ENCODE assay signal across 16 cellular contexts in genomic region chr2:120398051-120398960, GRCh38. TPM values are rescaled to one million over a fixed set of nuclear protein-coding genes. Genes with fewer than 3 reads are reported as not detected.
DNase-seq lines count a peak whose midpoint lies in the region; ATAC-seq, FAIRE-seq and TF ChIP-seq lines count a peak whose summit lies in the region.
"Had no signal": no experiment of that assay in that cellular context is flagged by ENCODE, and none has a peak within 500 bp of the region (broad histone marks: within the 10 kb centered on the region; RNA-seq: fewer than 3 reads in every experiment).

No MANE protein-coding gene starts in this region.

- ATAC-seq in HG03039 (IDR thresholded peaks at IDR 0.05; ENCODE audit: unreplicated experiment) = no peak

- no peak overlapping the region for H3K27ac ChIP-seq in coronary artery
- no peak overlapping the region for H3K27ac ChIP-seq in neuronal stem cell (replicated peaks; ENCODE audit: low read length)

- H3K4me3 ChIP-seq in AG10803 (ENCODE audit: low read length) = no peak overlapping the region
- H3K4me3 ChIP-seq in coronary artery = no peak overlapping the region
- H3K4me3 ChIP-seq in neuronal stem cell (ENCODE audit: low read length in 2 of 2) = no peak overlapping the region

- H2BK15ac ChIP-seq in neuronal stem cell (ENCODE audit: low read length) = no peak overlapping the region

- no peak for TF ChIP-seq POLR2A in GM12892 (IDR thresholded peaks at IDR 0.05; ENCODE audit: low read depth, low read length)

- H3K4ac ChIP-seq in neuronal stem cell (ENCODE audit: low read length) = peak overlapping the region; percentile 32

- peak overlapping the region; percentile 79 for H3K14ac ChIP-seq in neuronal stem cell (ENCODE audit: low read length)

- no peak overlapping the region for H4K8ac ChIP-seq in neuronal stem cell (ENCODE audit: low read depth, low read length)

- FAIRE-seq in GM12892 (lab: Jason Lieb, UNC) = no peak
- FAIRE-seq: islet of Langerhans, TTC549 had no signal

- H2AK5ac ChIP-seq in neuronal stem cell (ENCODE audit: low read depth, low read length) = peak overlapping the region; percentile 63

- H2AFZ ChIP-seq in neuronal stem cell (ENCODE audit: low read length) = no peak overlapping the region

- H3K4me2 ChIP-seq in neuronal stem cell (ENCODE audit: insufficient read depth, low read length, poor library complexity, severe bottlenecking) = no peak overlapping the region

- no peak overlapping the region for H4K91ac ChIP-seq in neuronal stem cell (ENCODE audit: low read depth, low read length, poor library complexity)

- WGBS in neuronal stem cell (ENCODE audit: extremely low coverage in 2 of 2, insufficient read length in 2 of 2, insufficient replicate concordance in 1 of 2), 2 donors = no CpG with 5 or more reads among the region's 16 CpGs

- TF ChIP-seq CTCF in AG10803 (conservative IDR thresholded peaks at IDR 0.05; ENCODE audit: low read length) = no peak
- TF ChIP-seq CTCF in coronary artery (IDR thresholded peaks at IDR 0.05) = no peak

- H3K23ac ChIP-seq in neuronal stem cell (ENCODE audit: low read depth, low read length, poor library complexity) = peak overlapping the region; percentile 80

- H3K18ac ChIP-seq in neuronal stem cell (ENCODE audit: low read length) = peak overlapping the region; percentile 87

- H3K9me3 ChIP-seq in neuronal stem cell (replicated peaks in 1 of 2; ENCODE audit: control insufficient read depth in 2 of 2, insufficient read depth in 1 of 2, low read depth in 1 of 2, low read length in 2 of 2) = no peaks in the 10 kb centered on the region

- H3K27me3 ChIP-seq in neuronal stem cell (ENCODE audit: control insufficient read depth in 3 of 3, insufficient read depth in 3 of 3, low read depth in 1 of 3, low read length in 3 of 3) = peaks cover 0 to 60% (median 0%) of the 10 kb centered on the region in 3 experiments

- peaks cover 0 to 1% of the 10 kb centered on the region in 2 donors for H3K36me3 ChIP-seq in neuronal stem cell (replicated peaks in 1 of 2; ENCODE audit: control insufficient read depth in 2 of 2, insufficient read depth in 2 of 2, low read length in 2 of 2)

- H2BK5ac ChIP-seq in neuronal stem cell (ENCODE audit: low read length) = no peak overlapping the region

- no peak overlapping the region for H2BK120ac ChIP-seq in neuronal stem cell (ENCODE audit: low read depth, low read length)

- peak overlapping the region; percentile 18 for H2BK12ac ChIP-seq in neuronal stem cell (ENCODE audit: low read length)

- no peak overlapping the region for H3K9ac ChIP-seq in neuronal stem cell (ENCODE audit: low read depth, low read length, poor library complexity)

- DNase-seq in AG10803 (ENCODE audit: low read depth) (peak; percentile 59), H4 (ENCODE audit: low spot score) (peak; percentile 59), coronary artery (ENCODE audit: low spot score) (peak; percentile 38), neuronal stem cell (ENCODE audit: low spot score) (no peak), NCI-H1105 (lab: John Stamatoyannopoulos, UW) (no peak), GM12892 (ENCODE audit: insufficient read length) (no peak)
- no peak for DNase-seq in stimulated activated CD4-positive, alpha-beta T cell treated with anti-CD3 and anti-CD28 coated beads, Interleukin-2, amount 100 ng/mL, for 24 hours
- DNase-seq: central memory CD4-positive, alpha-beta T cell; COR-L47; Karpas-422; NCI-H2171; RPMI8226 had no signal

- H3K4me1 ChIP-seq in neuronal stem cell (ENCODE audit: control insufficient read depth in 2 of 2, insufficient read depth in 1 of 2, low read depth in 1 of 2, low read length in 2 of 2) = peaks cover 0 to 3% of the 10 kb centered on the region in 2 donors

- peaks cover 2% of the 10 kb centered on the region for H3K79me1 ChIP-seq in neuronal stem cell (ENCODE audit: low read depth, low read length)

RNA-seq across cellular contexts. Expression of gene INHBB, which starts 52.4 kb away (rescaled TPM):
- 0.31 and 0.66 TPM in 2 replicates for total RNA-seq in H4 (2014; rRNA removed; shearing (Covaris generic))
- not detected for polyA plus RNA-seq in neuronal stem cell (2013, experiment 1 of 2)
- 0.01 TPM for polyA plus RNA-seq in neuronal stem cell (2013, experiment 2 of 2)
- polyA plus RNA-seq in GM12892 (2012; ENCODE audit: missing spikeins) = not detected
- total RNA-seq: fibroblast of lung had no signal

Comparison
In these comparisons a context has a peak if more than half of its experiments do, and no peak if none do; other contexts are left out.
1. DNase-seq: peak in AG10803 (single experiment), H4 (single experiment) and coronary artery (single experiment); none in neuronal stem cell (single experiment), NCI-H1105 (single experiment), GM12892 (single experiment) and stimulated activated CD4-positive, alpha-beta T cell treated with anti-CD3 and anti-CD28 coated beads, Interleukin-2, amount 100 ng/mL, for 24 hours (0 of 2).